Comparison of ENCODE assay signal across 15 cellular contexts in genomic region chr1:42046772-42047552, GRCh38.
DNase-seq lines count a peak whose midpoint lies in the region; ATAC-seq and TF ChIP-seq lines count a peak whose summit lies in the region.
"Had no signal": no experiment of that assay in that cellular context is flagged by ENCODE, and none has a peak within 500 bp of the region (broad histone marks: within the 10 kb centered on the region; RNA-seq: fewer than 3 reads in every experiment).

No MANE protein-coding gene starts in this region.

- H3K9me3 ChIP-seq in gastrocnemius medialis: no peaks in the 10 kb centered on the region
- H3K9me3 ChIP-seq: A549, stomach had no signal

- no peak overlapping the region for H3K27ac ChIP-seq in gastrocnemius medialis
- H3K27ac ChIP-seq: A549, stomach had no signal

- no peaks in the 10 kb centered on the region for H3K36me3 ChIP-seq in gastrocnemius medialis
- H3K36me3 ChIP-seq: stomach had no signal

- H3K4me3 ChIP-seq in fibroblast of the aortic adventitia (ENCODE audit: low read depth, low read length): no peak overlapping the region
- H3K4me3 ChIP-seq in gastrocnemius medialis: no peak overlapping the region
- H3K4me3 ChIP-seq: A549, smooth muscle cell, stomach had no signal

- TF ChIP-seq CTCF in fibroblast of the aortic adventitia (IDR thresholded peaks at IDR 0.05; ENCODE audit: insufficient read depth, low read length): no peak
- no peak for TF ChIP-seq CTCF in gastrocnemius medialis (IDR thresholded peaks at IDR 0.05 in 4 of 5, conservative IDR thresholded peaks at IDR 0.05 in 1 of 5)

- no peaks in the 10 kb centered on the region for H3K4me1 ChIP-seq in gastrocnemius medialis
- H3K4me1 ChIP-seq: A549, stomach had no signal

- in situ Hi-C loops in gastrocnemius medialis (cut with MboI; ENCODE audit: low sequenced_read_pairs in 4 of 4): no loop called here

- DNase-seq in NCI-H146 (lab: John Stamatoyannopoulos, UW): peak; percentile 21
- DNase-seq in NCI-H146 treated with DMSO at 0.1 percent for 48 hours (lab: John Stamatoyannopoulos, UW; ENCODE audit: unreplicated experiment): no peak
- DNase-seq in NCI-H526 (lab: John Stamatoyannopoulos, UW): peak; percentile 75 to 80
- DNase-seq in fibroblast of the aortic adventitia (ENCODE audit: low read depth): peak; percentile 4
- peak in 1 of 2 donors; percentile 67 for DNase-seq in gastrocnemius medialis
- no peak for DNase-seq in SKM-1 treated with dmso at 0.1 percent for 144 hours (lab: John Stamatoyannopoulos, UW; ENCODE audit: unreplicated experiment)
- DNase-seq in HT-29 (ENCODE audit: low spot score): no peak
- DNase-seq: activated gamma-delta T cell treated with Interleukin-2 at 50 U/mL for 16 hours; CD8-positive, alpha-beta memory T cell; effector CD8-positive, alpha-beta T cell; SIG-M5; stomach had no signal

- no peaks in the 10 kb centered on the region for H3K27me3 ChIP-seq in gastrocnemius medialis
- H3K27me3 ChIP-seq: stomach had no signal

- intact Hi-C loops in gastrocnemius medialis (cut with DNase I; ENCODE audit: low total_unique reads): no loop called here

- TF ChIP-seq POLR2A in gastrocnemius medialis (IDR thresholded peaks at IDR 0.05): no peak

- ATAC-seq in gastrocnemius medialis: peak; percentile 56 to 95
- no peak for ATAC-seq in HG02973 (IDR thresholded peaks at IDR 0.05; ENCODE audit: unreplicated experiment)
- ATAC-seq: A549 had no signal

Comparison
In these comparisons a context has a peak if more than half of its experiments do, and no peak if none do; other contexts are left out.
1. DNase-seq: peak in NCI-H146 (single experiment), NCI-H526 (2 of 2) and fibroblast of the aortic adventitia (single experiment); none in NCI-H146 treated with DMSO at 0.1 percent for 48 hours (single experiment), SKM-1 treated with dmso at 0.1 percent for 144 hours (single experiment) and HT-29 (single experiment).